In the genomic region with DNA sequence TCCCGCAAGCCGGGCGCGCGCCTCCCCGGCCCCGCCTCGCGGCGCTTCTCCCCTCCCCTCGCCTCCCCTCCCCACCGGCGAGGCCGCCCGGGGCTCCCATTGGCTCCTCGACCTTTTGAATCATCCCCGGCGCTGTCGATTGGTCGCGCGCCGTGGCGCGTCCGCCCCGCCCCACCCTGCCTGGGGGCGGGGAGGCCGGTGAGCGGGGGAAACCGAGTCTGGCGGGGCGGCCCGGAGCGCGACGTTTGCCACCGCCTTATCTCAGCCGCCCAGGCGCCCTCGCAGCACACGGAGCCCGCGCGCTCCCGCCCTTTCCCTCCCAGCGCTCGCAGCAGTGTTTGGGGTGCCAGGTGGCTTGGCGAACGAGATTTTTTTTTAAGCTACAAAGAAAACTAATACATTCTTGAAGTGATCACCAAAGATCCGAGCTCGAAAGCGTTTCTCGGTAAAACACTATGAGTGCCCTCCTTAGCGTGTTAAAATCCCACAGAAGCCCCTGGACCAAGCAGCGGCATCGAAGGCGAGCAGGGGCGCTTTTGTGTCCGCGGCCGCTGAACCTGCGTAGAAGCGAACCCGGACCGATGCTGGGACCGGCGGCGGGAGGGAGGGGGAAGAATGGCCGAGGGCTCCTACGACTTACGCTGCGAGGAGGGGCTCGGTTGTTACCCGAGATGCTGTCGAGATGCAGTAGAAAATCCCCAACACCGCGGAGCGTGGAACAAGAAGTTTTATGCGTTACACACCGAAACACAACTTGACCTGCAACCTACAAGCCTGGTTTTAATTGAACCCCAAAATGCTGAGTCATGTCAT, we compare ENCODE assay signal across 8 cellular contexts. TPM values are rescaled to one million over a fixed set of nuclear protein-coding genes. Genes with fewer than 3 reads are reported as not detected.
DNase-seq lines count a peak whose midpoint lies in the region; ATAC-seq, FAIRE-seq and TF ChIP-seq lines count a peak whose summit lies in the region.

No MANE protein-coding gene starts in this region.

- DNase-seq in DMS79 treated with DMSO at 0.1 percent for 48 hours (lab: John Stamatoyannopoulos, UW): peak; percentile 73
- DNase-seq in KG1 (lab: John Stamatoyannopoulos, UW): peak; percentile 58
- peak; percentile 79 for DNase-seq in RCC 7860 (ENCODE audit: low spot score)
- DNase-seq in fibroblast of lung (ENCODE audit: low read depth in 2 of 2): peak; percentile 86 to 90
- DNase-seq in natural killer cell: peak; percentile 87
- DNase-seq in stimulated activated naive CD4-positive, alpha-beta T cell (lab: John Stamatoyannopoulos, UW): peak; percentile 84 to 93 (median 90)

- H3K27me3 Mint-ChIP-seq in activated T-helper 17 cell treated with anti-CD3 and anti-CD28 coated beads, Interleukin-2, amount 50 U/mL, for 72 hours: no peaks in the 10 kb centered on the region
- no peaks in the 10 kb centered on the region for H3K27me3 Mint-ChIP-seq in natural killer cell (ENCODE audit: low read depth in 2 of 2)

- H3K9me3 ChIP-seq in fibroblast of lung (ENCODE audit: control insufficient read depth, insufficient read depth, low read depth, low read length): no peaks in the 10 kb centered on the region

- H4K20me1 ChIP-seq in fibroblast of lung (ENCODE audit: control insufficient read depth, extremely low read depth, insufficient read depth, low read length): no peaks in the 10 kb centered on the region

- H3K4me3 Mint-ChIP-seq in activated T-helper 17 cell treated with anti-CD3 and anti-CD28 coated beads, Interleukin-2, amount 50 U/mL, for 72 hours: peak overlapping the region; percentile 84
- peak overlapping the region; percentile 89 for H3K4me3 Mint-ChIP-seq in natural killer cell

- H3K9me3 Mint-ChIP-seq in activated T-helper 17 cell treated with anti-CD3 and anti-CD28 coated beads, Interleukin-2, amount 50 U/mL, for 72 hours: no peaks in the 10 kb centered on the region
- no peaks in the 10 kb centered on the region for H3K9me3 Mint-ChIP-seq in natural killer cell

- peak overlapping the region; percentile 67 for H2AFZ ChIP-seq in fibroblast of lung (ENCODE audit: low read length)

- H3K4me2 ChIP-seq in fibroblast of lung (ENCODE audit: extremely low read depth, insufficient read depth, low read length): peak overlapping the region; percentile 26

- intact Hi-C loops in natural killer cell (cut with micrococcal nuclease): loop anchor here (1.0 to 2.0 kb wide), 3 partner anchors 17 to 32 kb away; no protein-coding TSS in a partner anchor

- ATAC-seq in GM21737 (IDR thresholded peaks at IDR 0.05; ENCODE audit: unreplicated experiment) (peak; percentile 90), natural killer cell (peak; percentile 88 to 96 (median 92))
- peak; percentile 93 for ATAC-seq in activated T-helper 17 cell treated with anti-CD3 and anti-CD28 coated beads, Interleukin-2, amount 50 U/mL, for 72 hours (replicated peaks)

- no peaks in the 10 kb centered on the region for H3K27me3 ChIP-seq in fibroblast of lung (ENCODE audit: control insufficient read depth, insufficient read depth, low read length)

- peaks cover 10% of the 10 kb centered on the region for H3K4me1 ChIP-seq in fibroblast of lung (ENCODE audit: control insufficient read depth, extremely low read depth, insufficient read depth, low read length)

- peak overlapping the region; percentile 88 for H3K27ac Mint-ChIP-seq in activated T-helper 17 cell treated with anti-CD3 and anti-CD28 coated beads, Interleukin-2, amount 50 U/mL, for 72 hours
- H3K27ac Mint-ChIP-seq in natural killer cell: peak overlapping the region; percentile 88 to 90

- H3K36me3 Mint-ChIP-seq in activated T-helper 17 cell treated with anti-CD3 and anti-CD28 coated beads, Interleukin-2, amount 50 U/mL, for 72 hours (ENCODE audit: low read depth): peaks cover 15% of the 10 kb centered on the region
- no peaks in the 10 kb centered on the region for H3K36me3 Mint-ChIP-seq in natural killer cell

- H3K79me2 ChIP-seq in fibroblast of lung (ENCODE audit: control insufficient read depth, insufficient read depth, low read length): peaks cover 46% of the 10 kb centered on the region

- H3K9ac ChIP-seq in fibroblast of lung (ENCODE audit: insufficient read depth, low read length): peak overlapping the region; percentile 80

- H3K27ac ChIP-seq in fibroblast of lung (ENCODE audit: insufficient read depth, low read length): peak overlapping the region; percentile 85

- peaks cover 24% of the 10 kb centered on the region for H3K4me1 Mint-ChIP-seq in activated T-helper 17 cell treated with anti-CD3 and anti-CD28 coated beads, Interleukin-2, amount 50 U/mL, for 72 hours
- peaks cover 45 to 48% of the 10 kb centered on the region in 2 donors for H3K4me1 Mint-ChIP-seq in natural killer cell

- no peak for TF ChIP-seq CTCF in fibroblast of lung (conservative IDR thresholded peaks at IDR 0.05 in 1 of 2, IDR thresholded peaks at IDR 0.05 in 1 of 2; ENCODE audit: low read depth in 1 of 2, low read length in 2 of 2)
- no peak for TF ChIP-seq CTCF in natural killer cell (IDR thresholded peaks at IDR 0.05)

- H3K36me3 ChIP-seq in fibroblast of lung (ENCODE audit: control insufficient read depth, insufficient read depth, low read length): no peaks in the 10 kb centered on the region

- no peak for FAIRE-seq in RCC 7860 (lab: Jason Lieb, UNC)

- peak overlapping the region; percentile 83 to 93 (median 88) for H3K4me3 ChIP-seq in fibroblast of lung (replicated peaks in 1 of 4; ENCODE audit: control extremely low read depth in 1 of 4, insufficient read depth in 1 of 4, low read depth in 3 of 4, low read length in 4 of 4)

RNA-seq across cellular contexts. Expression of gene LBR, which starts 0.4 kb away (rescaled TPM):
- total RNA-seq in activated T-helper 17 cell treated with anti-CD3 and anti-CD28 coated beads, Interleukin-2, amount 50 U/mL, for 72 hours: 100 to 1,000 TPM; 123 to 184 TPM
- total RNA-seq in fibroblast of lung (33.9 and 39.5 TPM in 2 replicates), natural killer cell (100 to 1,000 TPM; 161 to 179 (median 178) TPM)
- 34.1 and 39.0 TPM in 2 replicates for polyA plus RNA-seq in fibroblast of lung
- polyA plus RNA-seq in fibroblast of lung (2012): 19.5 and 23.9 TPM in 2 replicates
- polyA minus RNA-seq in fibroblast of lung (ENCODE audit: low replicate concordance): 30.4 and 41.9 TPM in 2 replicates

Comparison
In these comparisons a context has a peak if more than half of its experiments do, and no peak if none do; other contexts are left out.
1. Peak in every context shown above with its lines: DNase-seq, ATAC-seq, H3K4me3 ChIP-seq and H3K27ac ChIP-seq.